Comparison of ENCODE assay signal across 9 cellular contexts in genomic region chr16:53132406-53132805, GRCh38.
DNase-seq lines count a peak whose midpoint lies in the region; ATAC-seq, FAIRE-seq and TF ChIP-seq lines count a peak whose summit lies in the region.
"Had no signal": no experiment of that assay in that cellular context is flagged by ENCODE, and none has a peak within 500 bp of the region (broad histone marks: within the 10 kb centered on the region; RNA-seq: fewer than 3 reads in every experiment).

No MANE protein-coding gene starts in this region.

- no peaks in the 10 kb centered on the region for H3K27me3 ChIP-seq in GM06990 (replicated peaks; ENCODE audit: control insufficient read depth, insufficient read depth, low read length)
- no peaks in the 10 kb centered on the region for H3K27me3 ChIP-seq in PC-9 (ENCODE audit: insufficient read depth, low read depth)
- H3K27me3 ChIP-seq in endothelial cell of umbilical vein (ENCODE audit: control insufficient read depth in 2 of 2, insufficient read depth in 2 of 2, low read length in 2 of 2): no peaks in the 10 kb centered on the region

- H3K4me1 ChIP-seq in PC-9 (replicated peaks; ENCODE audit: insufficient read depth) (peaks cover 5% of the 10 kb centered on the region), endothelial cell of umbilical vein (ENCODE audit: control insufficient read depth, extremely low read depth, insufficient read depth, low read length) (peaks cover 18% of the 10 kb centered on the region)

- H3K27ac ChIP-seq in PC-9 (no peak overlapping the region), endothelial cell of umbilical vein (ENCODE audit: insufficient read depth, low read depth, low read length) (no peak overlapping the region)

- peak overlapping the region; percentile 90 for H3K4me3 ChIP-seq in GM06990 (replicated peaks; ENCODE audit: low read depth, low read length)
- H3K4me3 ChIP-seq in PC-9: peak overlapping the region; percentile 90; the same call in 1 of the 2 replicates
- H3K4me3 ChIP-seq in endothelial cell of umbilical vein (replicated peaks in 1 of 3; ENCODE audit: insufficient read depth in 1 of 3, low read depth in 1 of 3, low read length in 3 of 3): peak overlapping the region in 1 of 3 experiments; percentile 68

- peak overlapping the region; percentile 94 for H3K4me2 ChIP-seq in PC-9
- H3K4me2 ChIP-seq in endothelial cell of umbilical vein (ENCODE audit: insufficient read depth, low read length): peak overlapping the region; percentile 87

- H3K36me3 ChIP-seq in GM06990 (ENCODE audit: control insufficient read depth, insufficient read depth, low read length) (no peaks in the 10 kb centered on the region), PC-9 (ENCODE audit: low read depth) (no peaks in the 10 kb centered on the region), endothelial cell of umbilical vein (ENCODE audit: control insufficient read depth in 2 of 2, extremely low read depth in 1 of 2, insufficient read depth in 2 of 2, low read length in 2 of 2) (no peaks in the 10 kb centered on the region)

- CTCF ChIA-PET in PC-9 (lab: Charles Lee): interaction anchor here (0.6 kb wide), 1 partner anchor 23 kb away, joined by 5 read pairs; no protein-coding TSS in a partner anchor
- CTCF ChIA-PET in endothelial cell of umbilical vein (lab: Charles Lee): interaction anchor here (0.8 to 1.5 kb wide), 4 partner anchors 46 to 151 kb away, joined by 3 to 4 read pairs (median 4); no protein-coding TSS in a partner anchor

- intact Hi-C loops in PC-9 (cut with micrococcal nuclease; ENCODE audit: unreplicated experiment): loop anchor here (5.0 kb wide), 1 partner anchor 285 kb away; no protein-coding TSS in a partner anchor
- intact Hi-C loops in endothelial cell of umbilical vein (cut with micrococcal nuclease): no loop called here

- H3K27ac Mint-ChIP-seq in osteocyte (ENCODE audit: unreplicated experiment): peak overlapping the region; percentile 51

- TF ChIP-seq POLR2A in endothelial cell of umbilical vein (IDR thresholded peaks at IDR 0.05; ENCODE audit: low read depth, low read length): no peak

- H3K79me2 ChIP-seq in PC-9 (ENCODE audit: low read depth) (peaks cover 17% of the 10 kb centered on the region), endothelial cell of umbilical vein (ENCODE audit: control insufficient read depth, insufficient read depth, low read length) (peaks cover 16% of the 10 kb centered on the region)

- DNase-seq in GM06990 (ENCODE audit: extremely low read depth, insufficient read length): no peak
- DNase-seq in PC-9: no peak
- no peak for DNase-seq in endothelial cell of umbilical vein (ENCODE audit: low read depth, low spot score)
- DNase-seq in osteocyte (ENCODE audit: extremely low spot score, unreplicated experiment): no peak

- H3K9me1 ChIP-seq in endothelial cell of umbilical vein (replicated peaks; ENCODE audit: control insufficient read depth, extremely low read depth, insufficient read depth, low read length): no peaks in the 10 kb centered on the region

- H2AFZ ChIP-seq in PC-9 (no peak overlapping the region), endothelial cell of umbilical vein (ENCODE audit: low read depth, low read length) (no peak overlapping the region)

- ATAC-seq in HG02759 (IDR thresholded peaks at IDR 0.05; ENCODE audit: unreplicated experiment) (no peak), HG03571 (IDR thresholded peaks at IDR 0.05; ENCODE audit: unreplicated experiment) (no peak), GM21515 (IDR thresholded peaks at IDR 0.05; ENCODE audit: unreplicated experiment) (no peak), HG03439 (IDR thresholded peaks at IDR 0.05; ENCODE audit: unreplicated experiment) (no peak)
- ATAC-seq: Panc1 had no signal

- BruUV-seq in PC-9 (replicated peaks; lab: Mats Ljungman, UMichigan): TSS peak; percentile 30
- TSS peak; percentile 37 for BruUV-seq in endothelial cell of umbilical vein (replicated peaks; lab: Mats Ljungman, UMichigan)

- H3K9ac ChIP-seq in endothelial cell of umbilical vein (replicated peaks; ENCODE audit: extremely low read depth, insufficient read depth, low read length): peak overlapping the region; percentile 71

- H3K9me3 Mint-ChIP-seq in osteocyte (ENCODE audit: unreplicated experiment): no peaks in the 10 kb centered on the region

- H3K9me3 ChIP-seq in PC-9 (ENCODE audit: insufficient read depth, low read depth) (no peaks in the 10 kb centered on the region), endothelial cell of umbilical vein (replicated peaks; ENCODE audit: control insufficient read depth, insufficient read depth, low read length) (no peaks in the 10 kb centered on the region)

- dilution Hi-C loops in endothelial cell of umbilical vein (cut with MboI; ENCODE audit: extremely low pct_ligation_motif_present, low sequenced_read_pairs): no loop called here

- POLR2A ChIA-PET in PC-9 (lab: Charles Lee; ENCODE audit: unreplicated experiment): no interaction called here
- POLR2A ChIA-PET in endothelial cell of umbilical vein (lab: Charles Lee): no interaction called here

- no peaks in the 10 kb centered on the region for H3K27me3 Mint-ChIP-seq in osteocyte (ENCODE audit: unreplicated experiment)

- TF ChIP-seq CTCF in GM06990 (IDR thresholded peaks at IDR 0.05; ENCODE audit: insufficient read depth, low read length, poor library complexity, severe bottlenecking) (no peak), PC-9 (conservative IDR thresholded peaks at IDR 0.05) (no peak), endothelial cell of umbilical vein (IDR thresholded peaks at IDR 0.05; ENCODE audit: extremely low read depth in 1 of 2, insufficient read depth in 1 of 2, low read depth in 1 of 2, low read length in 2 of 2) (no peak), osteocyte (IDR thresholded peaks at IDR 0.05) (no peak)

- H3K9me2 ChIP-seq in PC-9 (ENCODE audit: insufficient read depth): no peaks in the 10 kb centered on the region

- H4K20me1 ChIP-seq in PC-9 (ENCODE audit: insufficient read depth) (no peaks in the 10 kb centered on the region), endothelial cell of umbilical vein (replicated peaks; ENCODE audit: control insufficient read depth, extremely low read depth, insufficient read depth, low read length) (peaks cover 2% of the 10 kb centered on the region)

- peaks cover 6% of the 10 kb centered on the region for H3K36me3 Mint-ChIP-seq in osteocyte (ENCODE audit: unreplicated experiment)

- peaks cover 50% of the 10 kb centered on the region for H3K4me1 Mint-ChIP-seq in osteocyte (ENCODE audit: unreplicated experiment)

- peak overlapping the region; percentile 93 for H3K4me3 Mint-ChIP-seq in osteocyte (ENCODE audit: unreplicated experiment)

- peaks cover 19% of the 10 kb centered on the region; the same call in 1 of the 2 replicates for H3F3A ChIP-seq in PC-9 (ENCODE audit: insufficient read depth, low read depth)

- no peak for FAIRE-seq in endothelial cell of umbilical vein (lab: Jason Lieb, UNC)

TF ChIP-seq in endothelial cell of umbilical vein, 7 proteins besides CTCF, POLR2A, EP300 and RAD21:
- TF ChIP-seq MYC (IDR thresholded peaks at IDR 0.05; ENCODE audit: low read depth, low read length) (no peak), FOS (IDR thresholded peaks at IDR 0.05; ENCODE audit: borderline replicate concordance, insufficient read depth, low read length) (no peak), MAX (IDR thresholded peaks at IDR 0.05; ENCODE audit: insufficient read depth, insufficient read length) (no peak)
TF ChIP-seq in endothelial cell of umbilical vein: peak in this region for 0.
